ENCODE assay signal across 1 cellular context in genomic region chr1:116347678-116348077, GRCh38.
TF ChIP-seq lines count a peak whose summit lies in the region.

No MANE protein-coding gene starts in this region.

TF ChIP-seq in neural cell, 6 proteins besides CTCF, POLR2A, EP300 and RAD21 (continued from another document):
- TF ChIP-seq SMC3 (conservative IDR thresholded peaks at IDR 0.05; ENCODE audit: poor library complexity) (no peak), TAF1 (IDR thresholded peaks at IDR 0.05; ENCODE audit: low read depth) (no peak), EZH2 (IDR thresholded peaks at IDR 0.05; ENCODE audit: borderline replicate concordance, insufficient read depth, low read length, poor library complexity, severe bottlenecking) (no peak), MXI1 (conservative IDR thresholded peaks at IDR 0.05; ENCODE audit: poor library complexity, severe bottlenecking) (no peak)
TF ChIP-seq in neural cell: peak in this region for 0.
